In the genomic region with DNA sequence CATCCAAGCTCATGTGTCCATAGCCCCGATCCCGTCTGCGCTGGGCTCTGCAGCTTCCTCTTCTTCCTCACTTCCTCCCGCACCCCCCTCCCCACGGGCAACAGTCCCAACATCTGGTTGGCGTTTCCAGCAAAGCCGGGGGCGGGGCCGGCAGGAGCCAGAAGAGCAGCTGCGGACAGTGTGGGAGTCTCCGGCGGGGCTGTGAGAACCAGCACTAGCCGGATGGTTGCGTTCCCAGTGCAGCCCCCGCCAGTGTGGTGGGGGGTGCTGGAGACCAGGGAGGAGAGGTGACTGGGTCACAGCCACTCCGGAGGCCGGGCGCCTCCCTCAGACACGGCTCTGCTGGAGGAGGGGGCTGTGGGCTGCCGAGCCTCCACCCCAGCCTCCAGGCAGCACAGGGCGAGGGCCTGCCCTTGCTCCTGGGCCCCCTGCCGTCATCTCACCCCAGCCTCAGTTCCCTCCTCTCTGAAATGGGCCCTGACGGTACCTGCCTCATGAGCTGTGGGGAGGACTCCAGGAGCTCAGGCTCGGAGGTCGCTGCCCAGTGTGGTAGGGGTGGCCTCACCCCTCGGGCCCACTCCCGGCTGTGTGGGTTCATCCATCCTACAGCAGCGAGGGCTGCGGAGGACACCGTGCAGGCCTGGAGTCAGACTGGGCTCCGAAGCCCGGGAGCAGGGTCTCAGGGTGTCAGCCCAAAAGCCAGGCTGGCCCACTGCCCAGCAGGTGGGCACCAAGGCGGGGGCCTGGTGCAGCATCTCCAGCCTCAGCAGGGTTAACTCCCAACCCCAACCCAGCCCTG, we compare ENCODE assay signal across 10 cellular contexts. TPM values are rescaled to one million over a fixed set of nuclear protein-coding genes. Genes with fewer than 3 reads are reported as not detected.
DNase-seq lines count a peak whose midpoint lies in the region; ATAC-seq, FAIRE-seq and TF ChIP-seq lines count a peak whose summit lies in the region.
"Had no signal": no experiment of that assay in that cellular context is flagged by ENCODE, and none has a peak within 500 bp of the region (broad histone marks: within the 10 kb centered on the region; RNA-seq: fewer than 3 reads in every experiment).

No MANE protein-coding gene starts in this region.

- H3K79me1 ChIP-seq in H1 (ENCODE audit: low read depth, low read length): no peaks in the 10 kb centered on the region

- H3K79me2 ChIP-seq in HepG2 (ENCODE audit: insufficient read depth, low read length): no peaks in the 10 kb centered on the region
- no peaks in the 10 kb centered on the region for H3K79me2 ChIP-seq in H1 (ENCODE audit: control insufficient read depth in 1 of 2, insufficient read depth in 2 of 2, low read length in 2 of 2)

- ATAC-seq in HepG2: no peak
- ATAC-seq in stimulated activated effector memory CD8-positive, alpha-beta T cell treated with anti-CD3 and anti-CD28 coated beads, Interleukin-12 subunit alpha, Interleukin-12 subunit beta, amount 100 ng/mL, for 72 hours: no peak

- H3K23me2 ChIP-seq in H1 (ENCODE audit: low read depth, low read length): peaks cover 10% of the 10 kb centered on the region

- peaks cover 0 to 26% (median 4%) of the 10 kb centered on the region in 4 donors for H3K4me1 ChIP-seq in liver (ENCODE audit: control insufficient read depth in 4 of 4, insufficient read depth in 4 of 4, low read length in 3 of 4)
- no peaks in the 10 kb centered on the region for H3K4me1 ChIP-seq in HepG2 (ENCODE audit: insufficient read depth, low read length)
- peaks cover 3 to 48% (median 36%) of the 10 kb centered on the region in 4 experiments for H3K4me1 ChIP-seq in H1 (replicated peaks in 1 of 4; ENCODE audit: control insufficient read depth in 3 of 4, insufficient read depth in 4 of 4, low read length in 3 of 4)
- peaks cover 29% of the 10 kb centered on the region for H3K4me1 ChIP-seq in mesodermal cell (ENCODE audit: control insufficient read depth, insufficient read depth, low read length, poor library complexity, severe bottlenecking)

- POLR2A ChIA-PET in HepG2 (lab: Yijun Ruan, JAX): no interaction called here
- POLR2A ChIA-PET in H1 (lab: Charles Lee; ENCODE audit: partially characterized antibody): interaction anchor here (0.7 to 3.4 kb wide), 14 partner anchors 9 to 61 kb away, joined by 3 to 30 read pairs (median 5); no protein-coding TSS in a partner anchor

- peak overlapping the region; percentile 99 for H2BK5ac ChIP-seq in H1 (ENCODE audit: low read depth, low read length)

- BruUV-seq in HepG2 (replicated peaks; lab: Mats Ljungman, UMichigan): no TSS peak

- TF ChIP-seq RAD21 in liver (IDR thresholded peaks at IDR 0.05) (no peak), HepG2 (CRISPR knock-in tag; IDR thresholded peaks at IDR 0.05) (no peak), H1 (IDR thresholded peaks at IDR 0.05 in 1 of 2, conservative IDR thresholded peaks at IDR 0.05 in 1 of 2; ENCODE audit: low read depth in 2 of 2, low read length in 2 of 2) (no peak; a peak in 1 of 4 replicates)

- H2BK20ac ChIP-seq in H1 (ENCODE audit: low read length): peak overlapping the region; percentile 99

- H3K27ac Mint-ChIP-seq in stimulated activated effector memory CD8-positive, alpha-beta T cell treated with anti-CD3 and anti-CD28 coated beads, Interleukin-12 subunit alpha, Interleukin-12 subunit beta, amount 100 ng/mL, for 72 hours: no peak overlapping the region

- in situ Hi-C loops in HepG2 (cut with HindIII; ENCODE audit: extremely low pct_ligation_motif_present, low pct_unique_long_range_greater_than_20kb): no loop called here
- in situ Hi-C loops in GM13977 (cut with MboI; ENCODE audit: low pct_unique_long_range_greater_than_20kb, low sequenced_read_pairs, unreplicated experiment): no loop called here

- H4K5ac ChIP-seq in H1 (ENCODE audit: insufficient read length, low read depth, low read length): peak overlapping the region; percentile 80

- H3K4me3 Mint-ChIP-seq in stimulated activated effector memory CD8-positive, alpha-beta T cell treated with anti-CD3 and anti-CD28 coated beads, Interleukin-12 subunit alpha, Interleukin-12 subunit beta, amount 100 ng/mL, for 72 hours: no peak overlapping the region

- H4K8ac ChIP-seq in H1 (ENCODE audit: extremely low read depth, insufficient read depth, low read length): peak overlapping the region; percentile 81; the same call in 1 of the 2 replicates

- H3K27me3 ChIP-seq in liver (ENCODE audit: control insufficient read depth in 4 of 4, insufficient read depth in 4 of 4, low read length in 3 of 4) (no peaks in the 10 kb centered on the region), HepG2 (ENCODE audit: control insufficient read depth in 1 of 2, insufficient read depth in 2 of 2, low read length in 2 of 2) (peaks cover 41 to 94% of the 10 kb centered on the region in 2 experiments; a peak in 4 of 5 replicates), H1 (replicated peaks in 1 of 4; ENCODE audit: control insufficient read depth in 3 of 4, extremely low read depth in 1 of 4, insufficient read depth in 3 of 4, low read length in 3 of 4) (no peaks in the 10 kb centered on the region)
- H3K27me3 ChIP-seq: dorsolateral prefrontal cortex had no signal

- no peak overlapping the region for H3K14ac ChIP-seq in H1 (ENCODE audit: insufficient read length)

- CTCF ChIA-PET in HepG2 (lab: Yijun Ruan, JAX; ENCODE audit: low intra/inter-chr PET ratio, low total read pairs) (no interaction called here), H1 (lab: Charles Lee; ENCODE audit: partially characterized antibody) (interaction anchor here (1.1 to 2.9 kb wide), 11 partner anchors 9 to 102 kb away, joined by 3 to 8 read pairs (median 4); no protein-coding TSS in a partner anchor)

- TF ChIP-seq EP300 in HepG2 (IDR thresholded peaks at IDR 0.05; ENCODE audit: low read depth in 2 of 2, low read length in 2 of 2) (no peak), HepG2 (CRISPR knock-in tag; IDR thresholded peaks at IDR 0.05; ENCODE audit: borderline replicate concordance) (no peak), H1 (IDR thresholded peaks at IDR 0.05; ENCODE audit: borderline replicate concordance in 1 of 2, low read depth in 2 of 2, low read length in 2 of 2) (0 out of 3 replicates have a peak, but pooled peaks of 1 of the 2 experiments have one; percentile 40)

- H3K4me2 ChIP-seq in HepG2 (ENCODE audit: low read depth, low read length): no peak overlapping the region
- H3K4me2 ChIP-seq in H1 (ENCODE audit: insufficient read depth in 1 of 2, low read depth in 2 of 2, low read length in 2 of 2): peak overlapping the region; percentile 68 to 80

- TF ChIP-seq POLR2A in HepG2 (IDR thresholded peaks at IDR 0.05; ENCODE audit: insufficient read depth in 1 of 2, low read depth in 2 of 2, low read length in 2 of 2) (no peak), H1 (IDR thresholded peaks at IDR 0.05; ENCODE audit: control extremely low read depth in 1 of 2, low read depth in 2 of 2, low read length in 2 of 2) (no peak)

- H3K4me1 Mint-ChIP-seq in stimulated activated effector memory CD8-positive, alpha-beta T cell treated with anti-CD3 and anti-CD28 coated beads, Interleukin-12 subunit alpha, Interleukin-12 subunit beta, amount 100 ng/mL, for 72 hours: peaks cover 10% of the 10 kb centered on the region

- H3K9ac ChIP-seq in liver (ENCODE audit: low read depth in 1 of 2, low read length in 2 of 2) (no peak overlapping the region), HepG2 (ENCODE audit: insufficient read depth, low read depth, low read length) (no peak overlapping the region), H1 (replicated peaks in 1 of 4; ENCODE audit: extremely low read depth in 1 of 4, low read depth in 3 of 4, low read length in 3 of 4) (peak overlapping the region in 2 of 4 experiments; percentile 4 to 25; a peak in 4 of 7 replicates)

- H3K27ac ChIP-seq in liver (ENCODE audit: low read depth in 1 of 2, low read length in 2 of 2) (no peak overlapping the region), HepG2 (ENCODE audit: extremely low read length, insufficient read depth, low read length) (no peak overlapping the region), H1 (ENCODE audit: low read depth, low read length) (0 out of 2 replicates have a peak overlapping the region, but pooled peaks have one; percentile 56), mesodermal cell (ENCODE audit: low read depth, low read length, severe bottlenecking) (peak overlapping the region; percentile 98)
- H3K27ac ChIP-seq: C4-2B had no signal

- FAIRE-seq in HepG2 (lab: Jason Lieb, UNC) (no peak), H1 (lab: Jason Lieb, UNC) (no peak)

- peak overlapping the region; percentile 100; the same call in 1 of the 2 replicates for H2AK5ac ChIP-seq in H1 (ENCODE audit: low read depth, low read length)

- WGBS in liver: 41% methylated on average over 33 of the region's 33 CpGs
- WGBS in HepG2 (ENCODE audit: low lambda C conversion rate): 40% methylated on average over 6 of the region's 33 CpGs
- 8% methylated on average over 22 of the region's 33 CpGs; no CpG with 5 or more reads in 1 of the 2 experiments for WGBS in H1 (ENCODE audit: extremely low coverage in 1 of 2, insufficient coverage in 1 of 2, insufficient read length in 1 of 2, insufficient replicate concordance in 2 of 2, low coverage in 1 of 2, low lambda C conversion rate in 2 of 2, missing lambda C conversion rate in 1 of 2), 2 experiments
- WGBS in mesodermal cell (ENCODE audit: insufficient coverage in 2 of 2), 2 experiments: 13 to 17% methylated on average over 26 of the region's 33 CpGs

- peak overlapping the region; percentile 86 for H3K18ac ChIP-seq in H1 (ENCODE audit: extremely low read depth, low read length)

- peak overlapping the region; percentile 100 for H4K91ac ChIP-seq in H1 (replicated peaks; ENCODE audit: insufficient read length, low read length)

- H3K9me3 Mint-ChIP-seq in stimulated activated effector memory CD8-positive, alpha-beta T cell treated with anti-CD3 and anti-CD28 coated beads, Interleukin-12 subunit alpha, Interleukin-12 subunit beta, amount 100 ng/mL, for 72 hours: no peaks in the 10 kb centered on the region

- peak overlapping the region; percentile 63 for H3K56ac ChIP-seq in H1 (replicated peaks; ENCODE audit: insufficient read length, low read depth, low read length)

- H3K9me3 ChIP-seq in liver (ENCODE audit: control insufficient read depth in 4 of 4, low read length in 3 of 4) (no peaks in the 10 kb centered on the region), HepG2 (ENCODE audit: low read length) (no peaks in the 10 kb centered on the region), H1 (ENCODE audit: insufficient read depth in 2 of 2, low read depth in 1 of 2, low read length in 1 of 2) (peaks cover 0 to 3% of the 10 kb centered on the region in 2 experiments; a peak in 1 of 4 replicates), mesodermal cell (ENCODE audit: control insufficient read depth, low read length) (no peaks in the 10 kb centered on the region)

- H3K4me3 ChIP-seq in liver (ENCODE audit: low read depth in 1 of 3, low read length in 3 of 3): no peak overlapping the region
- no peak overlapping the region for H3K4me3 ChIP-seq in HepG2 (replicated peaks in 1 of 3; ENCODE audit: insufficient read depth in 1 of 3, low read depth in 2 of 3, low read length in 3 of 3)
- peak overlapping the region in 3 of 4 experiments; percentile 32 to 53 (median 36); a peak in 6 of 8 replicates for H3K4me3 ChIP-seq in H1 (ENCODE audit: extremely low read depth in 1 of 4, insufficient read depth in 2 of 4, low read depth in 3 of 4, low read length in 4 of 4)
- peak overlapping the region; percentile 2 for H3K4me3 ChIP-seq in mesodermal cell (ENCODE audit: extremely low read depth, insufficient read depth, low read length, poor library complexity, severe bottlenecking)

- peak overlapping the region; percentile 100; the same call in 1 of the 2 replicates for H2BK12ac ChIP-seq in H1 (ENCODE audit: low read depth, low read length)

- H3K23ac ChIP-seq in H1 (ENCODE audit: insufficient read length): no peak overlapping the region

- intact Hi-C loops in HepG2 (cut with micrococcal nuclease; ENCODE audit: unreplicated experiment): no loop called here

- H4K20me1 ChIP-seq in HepG2 (ENCODE audit: insufficient read depth, low read length) (no peaks in the 10 kb centered on the region; the same call in 1 of the 2 replicates), H1 (replicated peaks in 1 of 2; ENCODE audit: control insufficient read depth in 1 of 2, insufficient read depth in 2 of 2, low read length in 2 of 2) (peaks cover 0 to 2% of the 10 kb centered on the region in 2 experiments)

- peak overlapping the region; percentile 98 for H2BK120ac ChIP-seq in H1 (replicated peaks; ENCODE audit: low read depth, low read length)

- H3K36me3 ChIP-seq in liver (ENCODE audit: control insufficient read depth in 4 of 4, insufficient read depth in 3 of 4, low read depth in 1 of 4, low read length in 3 of 4) (no peaks in the 10 kb centered on the region), HepG2 (replicated peaks in 1 of 2; ENCODE audit: control insufficient read depth in 1 of 2, insufficient read depth in 2 of 2, low read length in 2 of 2) (no peaks in the 10 kb centered on the region), H1 (ENCODE audit: control insufficient read depth in 2 of 4, insufficient read depth in 4 of 4, low read length in 3 of 4) (no peaks in the 10 kb centered on the region), mesodermal cell (ENCODE audit: control insufficient read depth, insufficient read depth, low read length) (no peaks in the 10 kb centered on the region)

- no peak for TF ChIP-seq CTCF in liver (IDR thresholded peaks at IDR 0.05; ENCODE audit: low read depth, low read length, missing input control)
- TF ChIP-seq CTCF in HepG2 (CRISPR knock-in tag; IDR thresholded peaks at IDR 0.05): no peak
- no peak for TF ChIP-seq CTCF in H1 (IDR thresholded peaks at IDR 0.05; ENCODE audit: control extremely low read depth in 1 of 3, insufficient read depth in 1 of 3, low read depth in 1 of 3, low read length in 3 of 3)
- no peak for TF ChIP-seq CTCF in GM13977 (IDR thresholded peaks at IDR 0.05; ENCODE audit: extremely low read depth, insufficient read depth, missing control alignments)

- peak overlapping the region; percentile 18; the same call in 1 of the 2 replicates for H2BK15ac ChIP-seq in H1 (ENCODE audit: low read length)

- H2AFZ ChIP-seq in HepG2 (ENCODE audit: low read length) (no peak overlapping the region), H1 (ENCODE audit: low read length) (no peak overlapping the region)

- H3K4ac ChIP-seq in H1 (replicated peaks; ENCODE audit: insufficient read length, low read depth, low read length): peak overlapping the region; percentile 48

- H3K36me3 Mint-ChIP-seq in stimulated activated effector memory CD8-positive, alpha-beta T cell treated with anti-CD3 and anti-CD28 coated beads, Interleukin-12 subunit alpha, Interleukin-12 subunit beta, amount 100 ng/mL, for 72 hours: no peaks in the 10 kb centered on the region

- DNase-seq in HepG2 (ENCODE audit: low spot score) (no peak), H1 (ENCODE audit: low read depth in 1 of 2, low spot score in 2 of 2) (peak in 1 of 2 experiments; percentile 85), NCI-H1105 (lab: John Stamatoyannopoulos, UW) (no peak), NCI-H524 treated with DMSO at 0.1 percent for 48 hours (lab: John Stamatoyannopoulos, UW) (no peak), GM13977 (ENCODE audit: low spot score) (no peak)
- DNase-seq in stimulated activated effector memory CD8-positive, alpha-beta T cell treated with anti-CD3 and anti-CD28 coated beads, Interleukin-12 subunit alpha, Interleukin-12 subunit beta, amount 100 ng/mL, for 72 hours (ENCODE audit: low spot score in 2 of 2): no peak

RNA-seq across cellular contexts. Expression of gene NOTCH1, which starts 41.5 kb away (rescaled TPM):
- 10 to 100 TPM in 1 of 2 donors, 1 to 10 TPM in 1; 9.4 to 22.3 TPM for total RNA-seq in liver
- polyA plus RNA-seq in liver: 1 to 10 TPM; 2.4 to 7.5 TPM
- 0.22 and 0.35 TPM in 2 replicates for total RNA-seq in HepG2 (2016; rRNA removed; fragmentation: Illumina TruSeq; extraction: Trizol)
- total RNA-seq in HepG2 (2016; cell fraction: cytosol; rRNA removed; fragmentation: Illumina TruSeq; extraction: Trizol; ENCODE audit: low read depth): 0.18 and 0.20 TPM in 2 replicates
- 0.13 and 0.43 TPM in 2 replicates for total RNA-seq in HepG2 (2016; cell fraction: insoluble cytoplasmic fraction; rRNA removed; fragmentation: Illumina TruSeq; extraction: Trizol)
- total RNA-seq in HepG2 (2016; cell fraction: membrane; rRNA removed; fragmentation: Illumina TruSeq; extraction: Trizol): 0.17 and 0.28 TPM in 2 replicates
- 0.69 and 1.3 TPM in 2 replicates for total RNA-seq in HepG2 (2016; cell fraction: nucleus; rRNA removed; fragmentation: Illumina TruSeq; extraction: Trizol)
- polyA plus RNA-seq in HepG2 (2011; rRNA removed): 0.09 and 0.12 TPM in 2 replicates
- polyA plus RNA-seq in HepG2 (2011; cell fraction: cytosol; rRNA removed): 0.04 and 0.11 TPM in 2 replicates
- 0.90 and 1.1 TPM in 2 replicates for polyA plus RNA-seq in HepG2 (2011; cell fraction: nucleus; rRNA removed)
- 0.09 and 0.31 TPM in 2 replicates for polyA plus RNA-seq in HepG2 (2012)
- polyA plus RNA-seq in HepG2 (2016; cell fraction: cytosol; fragmentation: Illumina TruSeq; extraction: Trizol; ENCODE audit: low read depth): 0.02 TPM in 2 replicates
- 0.15 and 0.22 TPM in 2 replicates for polyA plus RNA-seq in HepG2 (2016; cell fraction: insoluble cytoplasmic fraction; fragmentation: Illumina TruSeq; extraction: Trizol; ENCODE audit: low read depth)
- polyA plus RNA-seq in HepG2 (2016; cell fraction: membrane; fragmentation: Illumina TruSeq; extraction: Trizol; ENCODE audit: low read depth): 0.05 and 0.13 TPM in 2 replicates
- 1.3 and 1.9 TPM in 2 replicates for polyA plus RNA-seq in HepG2 (2016; cell fraction: nucleus; fragmentation: Illumina TruSeq; extraction: Trizol; ENCODE audit: insufficient read depth, low read depth)
- 0.54 and 4.7 TPM in 2 replicates for polyA minus RNA-seq in HepG2 (2011; rRNA and poly(A)+ RNA removed; ENCODE audit: low replicate concordance)
- 0.44 and 0.99 TPM in 2 replicates for polyA minus RNA-seq in HepG2 (2011; cell fraction: cytosol; rRNA and poly(A)+ RNA removed)
- polyA minus RNA-seq in HepG2 (2011; cell fraction: nucleus; rRNA and poly(A)+ RNA removed): 0.64 and 0.75 TPM in 2 replicates
- 55.6 and 60.9 TPM in 2 replicates for total RNA-seq in H1 (2021; fragmentation: NEBNext Ultra II Directional; extraction: Animal tissue kit (Norgen Biotek cat#: 25700))
- polyA plus RNA-seq in H1 (2011; rRNA removed): 6.9 and 19.9 TPM in 2 replicates
- polyA plus RNA-seq in H1 (2011; cell fraction: cytosol; rRNA removed): 7.3 TPM
- polyA plus RNA-seq in H1 (2011; cell fraction: nucleus; rRNA removed): 41.0 TPM
- polyA plus RNA-seq in H1 (2012, experiment 1 of 2): 17.4 to 31.4 TPM (median 28.7 TPM) in 4 replicates
- polyA plus RNA-seq in H1 (2012, experiment 2 of 2): 20.1 TPM
- polyA plus RNA-seq in H1 (2013, experiment 1 of 2): 33.5 TPM
- polyA plus RNA-seq in H1 (2013, experiment 2 of 2): 26.3 TPM
- polyA minus RNA-seq in H1 (2011; rRNA and poly(A)+ RNA removed): 12.2 and 13.8 TPM in 2 replicates
- 58.8 TPM for polyA minus RNA-seq in H1 (2011; cell fraction: cytosol; rRNA and poly(A)+ RNA removed)
- 41.9 TPM for polyA minus RNA-seq in H1 (2011; cell fraction: nucleus; rRNA and poly(A)+ RNA removed)
- 65.5 TPM for polyA plus RNA-seq in mesodermal cell (2013, experiment 1 of 2)
- polyA plus RNA-seq in mesodermal cell (2013, experiment 2 of 2): 44.0 TPM

Comparison
In these comparisons a context has a peak if more than half of its experiments do, and no peak if none do; other contexts are left out.
1. RNA of gene NOTCH1, which starts 41.5 kb away (total RNA-seq): 55.6 to 60.9 TPM in H1 and 9.4 to 22.3 TPM in liver; 0.13 to 1.3 TPM in HepG2; every median in the first group is over 4 times any median in the second.
2. H3K27ac ChIP-seq: peak in H1 (single experiment) and mesodermal cell (single experiment); none in liver (0 of 2) and HepG2 (single experiment).
3. H3K4me3 ChIP-seq: peak in H1 (3 of 4) and mesodermal cell (single experiment); none in liver (0 of 3) and HepG2 (0 of 3).